8 cellular contexts compared by ENCODE assay signal in the genomic region with DNA sequence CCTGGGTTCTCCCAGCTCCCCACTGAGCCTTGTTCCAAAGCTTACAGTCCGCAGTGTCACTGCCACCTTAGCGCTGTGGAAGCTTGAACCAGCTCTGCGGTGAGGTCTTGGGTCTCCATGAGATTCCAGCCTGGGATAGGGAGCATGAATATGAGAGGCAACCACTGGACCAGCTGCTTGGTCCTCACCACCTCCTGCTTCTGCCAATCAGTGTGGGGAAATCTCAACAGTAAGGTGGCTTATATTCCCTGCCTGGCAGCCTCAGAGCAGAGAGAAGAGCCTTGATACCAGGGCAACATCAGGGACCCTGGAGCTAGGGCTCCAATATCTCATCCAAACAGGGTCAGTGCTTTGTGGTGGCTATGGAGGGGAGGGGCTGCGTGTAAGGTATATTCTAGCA. TPM values are rescaled to one million over a fixed set of nuclear protein-coding genes. Genes with fewer than 3 reads are reported as not detected.
DNase-seq lines count a peak whose midpoint lies in the region; ATAC-seq, FAIRE-seq and TF ChIP-seq lines count a peak whose summit lies in the region.

No MANE protein-coding gene starts in this region.

- ATAC-seq in stimulated activated naive CD8-positive, alpha-beta T cell treated with anti-CD3 and anti-CD28 coated beads, Interleukin-15, Interleukin-2, amounts not matched to agents 100 U/mL and 50 U/mL, for 24 hours = no peak
- ATAC-seq in left lung = peak; percentile 8
- no peak for ATAC-seq in HG02571 (IDR thresholded peaks at IDR 0.05; ENCODE audit: unreplicated experiment)

- no peaks in the 10 kb centered on the region for H3K9me3 ChIP-seq in astrocyte (ENCODE audit: insufficient read depth, low read depth, low read length)
- no peaks in the 10 kb centered on the region for H3K9me3 ChIP-seq in left lung
- no peaks in the 10 kb centered on the region for H3K9me3 ChIP-seq in Karpas-422 (ENCODE audit: low read length)

- no peak for FAIRE-seq in astrocyte (lab: Jason Lieb, UNC)

- H3K9me3 Mint-ChIP-seq in stimulated activated naive CD8-positive, alpha-beta T cell treated with anti-CD3 and anti-CD28 coated beads, Interleukin-15, Interleukin-2, amounts not matched to agents 100 ng/mL and 50 ng/mL, for 24 hours = no peaks in the 10 kb centered on the region
- no peaks in the 10 kb centered on the region for H3K9me3 Mint-ChIP-seq in astrocyte (ENCODE audit: unreplicated experiment)

- peak overlapping the region; percentile 96 for H3K4me3 Mint-ChIP-seq in stimulated activated naive CD8-positive, alpha-beta T cell treated with anti-CD3 and anti-CD28 coated beads, Interleukin-15, Interleukin-2, amounts not matched to agents 100 ng/mL and 50 ng/mL, for 24 hours
- H3K4me3 Mint-ChIP-seq in astrocyte (ENCODE audit: unreplicated experiment) = peak overlapping the region; percentile 95

- H3K36me3 ChIP-seq in astrocyte (ENCODE audit: insufficient read depth, low read length) (no peaks in the 10 kb centered on the region), left lung (peaks cover 0 to 5% of the 10 kb centered on the region in 2 donors), urinary bladder (ENCODE audit: insufficient read depth) (no peaks in the 10 kb centered on the region), Karpas-422 (ENCODE audit: insufficient read depth, low read length) (no peaks in the 10 kb centered on the region)

- intact Hi-C loops in left lung (cut with DNase I) = no loop called here

- H3K36me3 Mint-ChIP-seq in stimulated activated naive CD8-positive, alpha-beta T cell treated with anti-CD3 and anti-CD28 coated beads, Interleukin-15, Interleukin-2, amounts not matched to agents 100 ng/mL and 50 ng/mL, for 24 hours (ENCODE audit: low read depth) = peaks cover 26% of the 10 kb centered on the region
- no peaks in the 10 kb centered on the region for H3K36me3 Mint-ChIP-seq in astrocyte (ENCODE audit: low read depth, unreplicated experiment)

- DNase-seq in stimulated activated naive CD8-positive, alpha-beta T cell treated with anti-CD3 and anti-CD28 coated beads, Interleukin-15, Interleukin-2, amounts not matched to agents 100 U/mL and 50 U/mL, for 24 hours = no peak
- DNase-seq in astrocyte (ENCODE audit: low read depth) (no peak), left lung (no peak), NCI-H82 treated with DMSO at 0.1 percent for 48 hours (lab: John Stamatoyannopoulos, UW; ENCODE audit: unreplicated experiment) (no peak), Karpas-422 (no peak)

- H3K79me2 ChIP-seq in astrocyte (ENCODE audit: insufficient read depth, low read length) = peaks cover 67% of the 10 kb centered on the region
- H3K79me2 ChIP-seq in Karpas-422 (ENCODE audit: low read length) = no peaks in the 10 kb centered on the region

- no peaks in the 10 kb centered on the region for H3K9me2 ChIP-seq in Karpas-422 (replicated peaks; ENCODE audit: insufficient read depth, low read length)

- no peaks in the 10 kb centered on the region for H3K27me3 ChIP-seq in astrocyte (ENCODE audit: insufficient read depth, low read length)
- H3K27me3 ChIP-seq in left lung = no peaks in the 10 kb centered on the region
- 0 out of 2 replicates have a peak, but pooled peaks cover 4% of the 10 kb centered on the region for H3K27me3 ChIP-seq in Karpas-422 (ENCODE audit: low read length)

- no peaks in the 10 kb centered on the region for H3K27me3 Mint-ChIP-seq in stimulated activated naive CD8-positive, alpha-beta T cell treated with anti-CD3 and anti-CD28 coated beads, Interleukin-15, Interleukin-2, amounts not matched to agents 100 ng/mL and 50 ng/mL, for 24 hours
- peaks cover 9% of the 10 kb centered on the region for H3K27me3 Mint-ChIP-seq in astrocyte (ENCODE audit: low read depth, unreplicated experiment)

- peak overlapping the region; percentile 95 for H3K4me2 ChIP-seq in astrocyte (ENCODE audit: low read length)
- no peak overlapping the region for H3K4me2 ChIP-seq in Karpas-422 (ENCODE audit: low read depth, low read length, poor library complexity, severe bottlenecking)

- H2AFZ ChIP-seq in astrocyte (ENCODE audit: low read depth, low read length) = no peak overlapping the region
- no peak overlapping the region for H2AFZ ChIP-seq in Karpas-422 (ENCODE audit: low read length)

- peaks cover 51% of the 10 kb centered on the region for H4K20me1 ChIP-seq in astrocyte (ENCODE audit: insufficient read depth, low read length)
- H4K20me1 ChIP-seq in Karpas-422 (ENCODE audit: insufficient read depth, low read depth, low read length) = no peaks in the 10 kb centered on the region

- H3K27ac ChIP-seq in astrocyte (ENCODE audit: low read depth, low read length) (peak overlapping the region; percentile 94), left lung (peak overlapping the region; percentile 94 to 96), urinary bladder (ENCODE audit: low read depth) (peak overlapping the region; percentile 87), Karpas-422 (ENCODE audit: low read length) (no peak overlapping the region)

- H3K27ac Mint-ChIP-seq in stimulated activated naive CD8-positive, alpha-beta T cell treated with anti-CD3 and anti-CD28 coated beads, Interleukin-15, Interleukin-2, amounts not matched to agents 100 ng/mL and 50 ng/mL, for 24 hours = peak overlapping the region; percentile 96
- peak overlapping the region; percentile 36 for H3K27ac Mint-ChIP-seq in astrocyte (ENCODE audit: unreplicated experiment)

- H3K4me3 ChIP-seq in astrocyte (ENCODE audit: insufficient read depth, low read depth, low read length) = peak overlapping the region; percentile 91
- H3K4me3 ChIP-seq in left lung = peak overlapping the region; percentile 77 to 85
- peak overlapping the region; percentile 69 for H3K4me3 ChIP-seq in urinary bladder (ENCODE audit: low read depth, low read length)
- no peak overlapping the region for H3K4me3 ChIP-seq in Karpas-422 (ENCODE audit: low read length)

- H3K4me1 Mint-ChIP-seq in stimulated activated naive CD8-positive, alpha-beta T cell treated with anti-CD3 and anti-CD28 coated beads, Interleukin-15, Interleukin-2, amounts not matched to agents 100 ng/mL and 50 ng/mL, for 24 hours (ENCODE audit: low read depth) = peaks cover 63% of the 10 kb centered on the region
- H3K4me1 Mint-ChIP-seq in astrocyte (ENCODE audit: low read depth, unreplicated experiment) = peaks cover 31% of the 10 kb centered on the region

- 10% methylated on average over 4 of the region's 4 CpGs for WGBS in urinary bladder

- H3K4me1 ChIP-seq in astrocyte (ENCODE audit: insufficient read depth, low read length) = peaks cover 47% of the 10 kb centered on the region
- H3K4me1 ChIP-seq in left lung = peaks cover 19 to 61% of the 10 kb centered on the region in 2 donors
- no peaks in the 10 kb centered on the region for H3K4me1 ChIP-seq in urinary bladder (ENCODE audit: insufficient read depth)
- H3K4me1 ChIP-seq in Karpas-422 (ENCODE audit: low read length) = peaks cover 7% of the 10 kb centered on the region

- TF ChIP-seq CTCF in astrocyte (IDR thresholded peaks at IDR 0.05; ENCODE audit: insufficient read depth, low read depth, low read length) = no peak
- no peak for TF ChIP-seq CTCF in left lung (IDR thresholded peaks at IDR 0.05)

- H3K9ac ChIP-seq in astrocyte (ENCODE audit: low read length) (peak overlapping the region; percentile 98), Karpas-422 (ENCODE audit: low read length) (no peak overlapping the region)

RNA-seq across cellular contexts. Expression of a gene that starts 0.9 kb away (rescaled TPM):
- total RNA-seq in astrocyte (148 and 154 TPM in 2 replicates), left lung (100 to 1,000 TPM; 479 to 693 TPM), urinary bladder (225 TPM)
- polyA plus RNA-seq in urinary bladder = 152 TPM
- 0.58 and 0.86 TPM in 2 replicates for total RNA-seq in Karpas-422 (2014; rRNA removed; shearing (Covaris generic); ENCODE audit: low replicate concordance)

Comparison
In these comparisons a context has a peak if more than half of its experiments do, and no peak if none do; other contexts are left out.
1. RNA of a gene that starts 0.9 kb away (total RNA-seq): 479 to 693 TPM in left lung, 225 TPM in urinary bladder (single experiment) and 148 to 154 TPM in astrocyte; 0.58 to 0.86 TPM in Karpas-422; every median in the first group is over 10 times any median in the second.